In the genomic region with DNA sequence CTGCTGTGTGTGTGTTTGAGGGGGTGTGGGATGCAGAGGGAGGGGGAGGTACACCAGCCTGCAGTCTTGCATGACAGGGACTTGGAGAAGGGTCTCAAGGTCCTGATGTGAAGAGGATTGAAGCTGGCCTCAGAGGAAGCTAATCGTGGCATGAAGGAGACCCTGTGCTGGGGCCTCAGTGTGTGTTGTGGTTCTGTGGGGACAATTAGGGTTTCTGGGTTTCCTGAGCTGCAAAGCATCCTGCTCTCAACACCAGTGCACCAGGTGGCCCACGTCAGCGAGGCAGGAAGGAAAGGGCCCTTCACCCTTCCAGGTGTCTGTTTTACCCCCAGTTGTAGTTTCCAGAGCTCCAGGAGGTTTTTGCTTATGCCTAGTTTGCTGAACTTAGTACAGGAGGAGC, we compare ENCODE assay signal across 9 cellular contexts. TPM values are rescaled to one million over a fixed set of nuclear protein-coding genes. Genes with fewer than 3 reads are reported as not detected.
DNase-seq lines count a peak whose midpoint lies in the region; ATAC-seq lines count a peak whose summit lies in the region.
"Had no signal": no experiment of that assay in that cellular context is flagged by ENCODE, and none has a peak within 500 bp of the region (broad histone marks: within the 10 kb centered on the region; RNA-seq: fewer than 3 reads in every experiment).

No MANE protein-coding gene starts in this region.

- ATAC-seq in GM19397 (IDR thresholded peaks at IDR 0.05; ENCODE audit: unreplicated experiment), result peak; percentile 29
- ATAC-seq in HG03457 (IDR thresholded peaks at IDR 0.05; ENCODE audit: unreplicated experiment), result no peak

- no peak overlapping the region for H3K4me3 ChIP-seq in Jurkat, Clone E6-1 (ENCODE audit: low read length)

- peak; percentile 94 for DNase-seq in Jurkat, Clone E6-1 (ENCODE audit: low read depth, low spot score)
- DNase-seq in activated T-helper 1 cell treated with anti-CD3 and anti-CD28 coated beads, Interleukin-2, amount 50 U/mL, for 16 hours (ENCODE audit: low read depth in 1 of 2, low spot score in 1 of 2), result peak; percentile 29 to 37
- peak; percentile 45 for DNase-seq in stimulated activated CD8-positive, alpha-beta memory T cell treated with anti-CD3 and anti-CD28 coated beads, Interleukin-12 subunit alpha, Interleukin-12 subunit beta, amount 100 ng/mL, for 1 hour (ENCODE audit: low read depth)
- DNase-seq in HCEC 1CT (no peak), hypothalamus (lab: John Stamatoyannopoulos, UW) (no peak), SHP77 treated with DMSO at 0.1 percent for 48 hours (lab: John Stamatoyannopoulos, UW) (no peak)
- DNase-seq: GDM1 had no signal

RNA-seq across cellular contexts. Expression of gene TENT5C, which starts 52.8 kb away (rescaled TPM):
- 9.7 TPM for polyA plus RNA-seq in Jurkat, Clone E6-1 (2012; ENCODE audit: insufficient read depth, insufficient read length)

Comparison
In these comparisons a context has a peak if more than half of its experiments do, and no peak if none do; other contexts are left out.
1. DNase-seq: peak in Jurkat, Clone E6-1 (single experiment), activated T-helper 1 cell treated with anti-CD3 and anti-CD28 coated beads, Interleukin-2, amount 50 U/mL, for 16 hours (2 of 2) and stimulated activated CD8-positive, alpha-beta memory T cell treated with anti-CD3 and anti-CD28 coated beads, Interleukin-12 subunit alpha, Interleukin-12 subunit beta, amount 100 ng/mL, for 1 hour (single experiment); none in HCEC 1CT (single experiment), hypothalamus (0 of 51) and SHP77 treated with DMSO at 0.1 percent for 48 hours (single experiment).